Comparison of ENCODE assay signal across 12 cellular contexts in the genomic region with DNA sequence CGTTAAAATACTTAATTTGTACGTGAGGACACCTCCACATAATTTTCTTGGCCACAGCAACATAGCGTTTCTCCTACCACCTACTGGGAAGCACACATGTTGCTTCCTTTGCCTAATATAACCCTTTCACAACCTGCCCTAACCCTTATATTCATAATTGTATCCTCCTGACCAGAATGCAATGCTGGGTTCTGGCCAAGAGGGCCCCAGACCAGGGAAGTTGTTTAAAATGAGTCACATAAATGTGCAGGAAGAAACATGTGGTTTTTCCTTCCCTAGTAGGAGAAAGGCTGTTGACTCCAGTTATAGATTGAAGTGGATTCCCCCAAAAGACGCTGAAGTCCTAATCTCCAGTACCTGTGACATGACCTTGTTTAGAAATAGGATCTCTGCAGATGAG.
DNase-seq lines count a peak whose midpoint lies in the region; FAIRE-seq and TF ChIP-seq lines count a peak whose summit lies in the region.
"Had no signal": no experiment of that assay in that cellular context is flagged by ENCODE, and none has a peak within 500 bp of the region (broad histone marks: within the 10 kb centered on the region; RNA-seq: fewer than 3 reads in every experiment).

No MANE protein-coding gene starts in this region.

- no peak overlapping the region for H3K4me3 Mint-ChIP-seq in H9
- H3K4me3 Mint-ChIP-seq: dendritic cell treated with granulocyte-macrophage colony-stimulating factor and Interleukin-4, amounts not matched to agents 40 ng/mL and 50 ng/mL, for 4 days had no signal

- no peak overlapping the region for H3K14ac ChIP-seq in H9 (ENCODE audit: insufficient read depth, low read length)

- no peak overlapping the region for H3T11ph ChIP-seq in H9 (ENCODE audit: low read length)

- intact Hi-C loops in endothelial cell of umbilical vein (cut with micrococcal nuclease), result loop anchor here (1.0 to 5.0 kb wide), 4 partner anchors 43 to 225 kb away; a partner anchor contains a TSS

- dilution Hi-C loops in endothelial cell of umbilical vein (cut with MboI; ENCODE audit: extremely low pct_ligation_motif_present, low sequenced_read_pairs), result no loop called here

- H3K27ac ChIP-seq in endothelial cell of umbilical vein (ENCODE audit: insufficient read depth, low read depth, low read length), result no peak overlapping the region
- H3K27ac ChIP-seq in H9 (ENCODE audit: insufficient read length, low read depth, low read length), result no peak overlapping the region
- H3K27ac ChIP-seq: spleen had no signal

- H4K8ac ChIP-seq in H9 (replicated peaks; ENCODE audit: insufficient read length, low read depth, low read length), result no peak overlapping the region

- peak; percentile 97 for FAIRE-seq in endothelial cell of umbilical vein (lab: Jason Lieb, UNC)

- POLR2A ChIA-PET in endothelial cell of umbilical vein (lab: Charles Lee), result no interaction called here

- H3K4me2 ChIP-seq in endothelial cell of umbilical vein (ENCODE audit: insufficient read depth, low read length), result peak overlapping the region; percentile 46
- no peak overlapping the region for H3K4me2 ChIP-seq in H9 (ENCODE audit: insufficient read depth, insufficient read length, low read length)

- no CpG with 5 or more reads among the region's 4 CpGs for WGBS in H9 (ENCODE audit: extremely low coverage, insufficient read length, low lambda C conversion rate)

- H3K9me3 Mint-ChIP-seq in H9, result no peaks in the 10 kb centered on the region
- H3K9me3 Mint-ChIP-seq: dendritic cell treated with granulocyte-macrophage colony-stimulating factor and Interleukin-4, amounts not matched to agents 40 ng/mL and 50 ng/mL, for 4 days had no signal

- peak; percentile 63 for DNase-seq in H4 (ENCODE audit: low spot score)
- peak; percentile 65 for DNase-seq in NOMO-1 treated with dmso at 0.1 percent for 144 hours (lab: John Stamatoyannopoulos, UW; ENCODE audit: unreplicated experiment)
- DNase-seq in endothelial cell of umbilical vein (ENCODE audit: low read depth, low spot score), result peak; percentile 92
- peak; percentile 66 for DNase-seq in retinal pigment epithelial cell (ENCODE audit: low read depth)
- DNase-seq in amygdala (lab: John Stamatoyannopoulos, UW), result no peak
- DNase-seq in activated T-cell treated with anti-CD3 and anti-CD28 coated beads, Interleukin-2, amount 50 U/mL, for 1 hour, result no peak
- no peak for DNase-seq in H9
- DNase-seq: activated CD4-positive, CD25-positive, alpha-beta regulatory T cell; NCI-H187 treated with DMSO at 0.1 percent for 48 hours; OCI-M1; spleen had no signal

- H4K91ac ChIP-seq in H9 (ENCODE audit: insufficient read length, low read depth, low read length), result no peak overlapping the region

- no peak overlapping the region for H3K56ac ChIP-seq in H9 (ENCODE audit: insufficient read length, low read depth, low read length)

- H3K18ac ChIP-seq in H9 (ENCODE audit: insufficient read length, low read depth, low read length), result no peak overlapping the region

- CTCF ChIA-PET in endothelial cell of umbilical vein (lab: Charles Lee), result no interaction called here

- H2BK120ac ChIP-seq in H9 (ENCODE audit: low read depth, low read length, poor library complexity, severe bottlenecking), result no peak overlapping the region

- H4K20me1 ChIP-seq in endothelial cell of umbilical vein (replicated peaks; ENCODE audit: control insufficient read depth, extremely low read depth, insufficient read depth, low read length), result no peaks in the 10 kb centered on the region
- H4K20me1 ChIP-seq in H9 (ENCODE audit: control insufficient read depth, insufficient read depth, insufficient read length), result no peaks in the 10 kb centered on the region

- H3K23me2 ChIP-seq in H9 (ENCODE audit: insufficient read length, low read depth, low read length, poor library complexity, severe bottlenecking), result no peaks in the 10 kb centered on the region

- H3K27me3 ChIP-seq in endothelial cell of umbilical vein (ENCODE audit: control insufficient read depth in 2 of 2, insufficient read depth in 2 of 2, low read length in 2 of 2) (no peaks in the 10 kb centered on the region), H9 (ENCODE audit: insufficient read depth, low read length) (no peaks in the 10 kb centered on the region)
- H3K27me3 ChIP-seq: spleen had no signal

- no peak overlapping the region for H4K5ac ChIP-seq in H9 (ENCODE audit: insufficient read length, low read depth, low read length)

- H2BK15ac ChIP-seq in H9 (ENCODE audit: low read depth, low read length), result no peak overlapping the region

- TF ChIP-seq CTCF in endothelial cell of umbilical vein (IDR thresholded peaks at IDR 0.05; ENCODE audit: extremely low read depth in 1 of 2, insufficient read depth in 1 of 2, low read depth in 1 of 2, low read length in 2 of 2) (no peak), retinal pigment epithelial cell (conservative IDR thresholded peaks at IDR 0.05; ENCODE audit: low read depth, low read length) (no peak), H9 (conservative IDR thresholded peaks at IDR 0.05) (no peak)

- H3K27ac Mint-ChIP-seq in H9, result no peak overlapping the region
- H3K27ac Mint-ChIP-seq: dendritic cell treated with granulocyte-macrophage colony-stimulating factor and Interleukin-4, amounts not matched to agents 40 ng/mL and 50 ng/mL, for 4 days had no signal

- no peaks in the 10 kb centered on the region for H3K27me3 Mint-ChIP-seq in H9 (ENCODE audit: low read depth)

- H3K79me1 ChIP-seq in H9 (ENCODE audit: insufficient read depth, low read depth, low read length, poor library complexity, severe bottlenecking), result no peaks in the 10 kb centered on the region

- H3K9me1 ChIP-seq in endothelial cell of umbilical vein (replicated peaks; ENCODE audit: control insufficient read depth, extremely low read depth, insufficient read depth, low read length), result no peaks in the 10 kb centered on the region

- no peak overlapping the region for H2AK5ac ChIP-seq in H9 (ENCODE audit: insufficient read length, low read length)

- H3K23ac ChIP-seq in H9 (ENCODE audit: insufficient read length, low read depth, low read length), result no peak overlapping the region

- H3K9me3 ChIP-seq in endothelial cell of umbilical vein (replicated peaks; ENCODE audit: control insufficient read depth, insufficient read depth, low read length) (no peaks in the 10 kb centered on the region), H9 (ENCODE audit: control insufficient read depth, low read depth, low read length) (no peaks in the 10 kb centered on the region)
- H3K9me3 ChIP-seq: spleen had no signal

- H2BK20ac ChIP-seq in H9 (ENCODE audit: low read depth, low read length, poor library complexity, severe bottlenecking), result no peak overlapping the region

- H3K4me3 ChIP-seq in endothelial cell of umbilical vein (replicated peaks in 1 of 3; ENCODE audit: insufficient read depth in 1 of 3, low read depth in 1 of 3, low read length in 3 of 3) (no peak overlapping the region), retinal pigment epithelial cell (ENCODE audit: low read length) (no peak overlapping the region)
- H3K4me3 ChIP-seq: spleen had no signal

- no TSS peak for BruUV-seq in endothelial cell of umbilical vein (replicated peaks; lab: Mats Ljungman, UMichigan)

- H3K36me3 Mint-ChIP-seq in H9 (ENCODE audit: insufficient read depth in 1 of 3, low read depth in 3 of 3), result no peaks in the 10 kb centered on the region

- H2BK12ac ChIP-seq in H9 (ENCODE audit: insufficient read length, low read depth, low read length), result no peak overlapping the region

- peaks cover 7 to 9% of the 10 kb centered on the region in 2 experiments for H3K4me1 Mint-ChIP-seq in H9

- H3K36me3 ChIP-seq in endothelial cell of umbilical vein (ENCODE audit: control insufficient read depth in 2 of 2, extremely low read depth in 1 of 2, insufficient read depth in 2 of 2, low read length in 2 of 2), result no peaks in the 10 kb centered on the region
- H3K36me3 ChIP-seq: spleen had no signal

- H3K4ac ChIP-seq in H9 (ENCODE audit: low read depth, low read length), result no peak overlapping the region

- no peak overlapping the region for H3K9ac ChIP-seq in endothelial cell of umbilical vein (replicated peaks; ENCODE audit: extremely low read depth, insufficient read depth, low read length)
- no peak overlapping the region for H3K9ac ChIP-seq in H9 (ENCODE audit: extremely low read depth, insufficient read length, low read length)

- no peak overlapping the region for H2AFZ ChIP-seq in endothelial cell of umbilical vein (ENCODE audit: low read depth, low read length)
- no peak overlapping the region for H2AFZ ChIP-seq in H9 (ENCODE audit: low read length)

- no peak overlapping the region for H2BK5ac ChIP-seq in H9 (ENCODE audit: insufficient read length, low read length)

- H3K4me1 ChIP-seq in endothelial cell of umbilical vein (ENCODE audit: control insufficient read depth, extremely low read depth, insufficient read depth, low read length), result peaks cover 20% of the 10 kb centered on the region
- no peaks in the 10 kb centered on the region for H3K4me1 ChIP-seq in H9 (ENCODE audit: insufficient read depth, low read length)
- H3K4me1 ChIP-seq: spleen had no signal

- no peak for TF ChIP-seq POLR2A in endothelial cell of umbilical vein (IDR thresholded peaks at IDR 0.05; ENCODE audit: low read depth, low read length)

- H3K79me2 ChIP-seq in endothelial cell of umbilical vein (ENCODE audit: control insufficient read depth, insufficient read depth, low read length) (no peaks in the 10 kb centered on the region), H9 (ENCODE audit: insufficient read depth, low read length) (no peaks in the 10 kb centered on the region)

TF ChIP-seq in endothelial cell of umbilical vein, 7 proteins besides CTCF, POLR2A, EP300 and RAD21:
- TF ChIP-seq, protein P1, sequence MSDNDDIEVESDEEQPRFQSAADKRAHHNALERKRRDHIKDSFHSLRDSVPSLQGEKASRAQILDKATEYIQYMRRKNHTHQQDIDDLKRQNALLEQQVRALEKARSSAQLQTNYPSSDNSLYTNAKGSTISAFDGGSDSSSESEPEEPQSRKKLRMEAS (IDR thresholded peaks at IDR 0.05; ENCODE audit: insufficient read depth, insufficient read length), result peak; percentile 30
- TF ChIP-seq JUN (IDR thresholded peaks at IDR 0.05; ENCODE audit: borderline replicate concordance, insufficient read depth, insufficient read length, low read depth) (peak; percentile 86), GATA2 (IDR thresholded peaks at IDR 0.05; ENCODE audit: insufficient read depth, insufficient read length, low read depth, low read length) (peak; percentile 44), EZH2 (IDR thresholded peaks at IDR 0.05; ENCODE audit: borderline replicate concordance, low read depth, low read length, severe bottlenecking) (no peak), MYC (IDR thresholded peaks at IDR 0.05; ENCODE audit: low read depth, low read length) (no peak), FOS (IDR thresholded peaks at IDR 0.05; ENCODE audit: borderline replicate concordance, insufficient read depth, low read length) (peak; percentile 93), POLR2AphosphoS5 (IDR thresholded peaks at IDR 0.05; ENCODE audit: insufficient read depth, low read depth, low read length) (peak; percentile 40)

Comparison
In these comparisons a context has a peak if more than half of its experiments do, and no peak if none do; other contexts are left out.
1. DNase-seq: peak in H4 (single experiment), NOMO-1 treated with dmso at 0.1 percent for 144 hours (single experiment), endothelial cell of umbilical vein (single experiment) and retinal pigment epithelial cell (single experiment); none in amygdala (0 of 56), activated T-cell treated with anti-CD3 and anti-CD28 coated beads, Interleukin-2, amount 50 U/mL, for 1 hour (single experiment) and H9 (single experiment).